In the genomic region with DNA sequence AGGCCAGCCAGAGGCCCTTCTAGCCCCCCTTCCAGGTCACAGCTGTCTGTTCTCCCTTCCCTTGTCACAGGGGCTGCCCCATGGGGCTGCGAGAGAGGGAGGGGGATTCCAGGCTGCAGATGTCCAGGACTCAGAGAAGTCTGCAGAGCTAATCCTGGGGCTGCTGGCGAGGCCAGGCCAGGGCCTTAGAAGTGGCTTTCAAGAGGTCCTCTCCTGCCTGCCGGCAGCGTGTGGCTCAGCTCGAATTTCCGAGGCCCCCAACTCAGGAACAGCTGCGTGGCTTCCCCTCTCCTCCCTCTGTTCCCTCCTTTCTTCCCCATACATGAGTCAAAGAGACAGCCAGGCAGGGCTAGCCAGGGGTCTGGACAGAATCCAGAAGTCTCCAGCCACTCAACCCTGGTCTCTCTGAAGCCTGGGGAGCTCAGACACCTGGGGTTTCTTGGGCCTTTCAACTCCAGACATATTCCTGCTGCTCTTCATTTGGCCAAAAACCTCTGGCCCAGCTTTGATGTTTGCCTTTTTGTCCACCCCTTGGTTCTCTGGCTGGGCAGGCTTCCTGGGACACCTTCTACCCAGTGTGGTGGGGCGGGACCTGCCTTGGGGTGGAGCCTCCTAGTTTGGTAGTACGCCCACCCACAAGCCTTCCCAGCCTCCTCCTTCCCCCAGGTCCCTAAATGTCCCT, we compare ENCODE assay signal across 1 cellular context.
TF ChIP-seq lines count a peak whose summit lies in the region.

No MANE protein-coding gene starts in this region.

TF ChIP-seq in HCT116, 20 proteins besides CTCF, POLR2A, EP300 and RAD21:
- no peak for TF ChIP-seq SRF (IDR thresholded peaks at IDR 0.05; ENCODE audit: low read depth)
- no peak for TF ChIP-seq POLR2AphosphoS5 (IDR thresholded peaks at IDR 0.05; ENCODE audit: low read depth, low read length)
- no peak for TF ChIP-seq SP1 (IDR thresholded peaks at IDR 0.05; ENCODE audit: low read depth)
- no peak for TF ChIP-seq ZNF274 (IDR thresholded peaks at IDR 0.05; ENCODE audit: low read depth, low read length)
- TF ChIP-seq ZFX (IDR thresholded peaks at IDR 0.05), result no peak
- TF ChIP-seq YY1 (IDR thresholded peaks at IDR 0.05; ENCODE audit: extremely low read depth, insufficient replicate concordance, low read depth, low read length), result no peak
- TF ChIP-seq SIN3A (IDR thresholded peaks at IDR 0.05; ENCODE audit: low read depth), result no peak
- no peak for TF ChIP-seq EZH2phosphoT487 (IDR thresholded peaks at IDR 0.05; ENCODE audit: borderline replicate concordance)
- TF ChIP-seq JUND (IDR thresholded peaks at IDR 0.05), result no peak
